29 cellular contexts compared by ENCODE assay signal in genomic region chr12:50129297-50129696, GRCh38. TPM values are rescaled to one million over a fixed set of nuclear protein-coding genes. Genes with fewer than 3 reads are reported as not detected.
"Had no signal": no experiment of that assay in that cellular context is flagged by ENCODE, and none has a peak within 500 bp of the region (broad histone marks: within the 10 kb centered on the region; RNA-seq: fewer than 3 reads in every experiment).

No MANE protein-coding gene starts in this region.

- H3K27ac ChIP-seq: brain microvascular endothelial cell, foreskin keratinocyte, heart left ventricle, pancreas, prostate gland, suprapubic skin, transverse colon, WERI-Rb-1 had no signal

- H3K4me1 ChIP-seq: foreskin keratinocyte, pancreas, prostate gland, suprapubic skin had no signal

- H3K4me1 Mint-ChIP-seq: mesothelial cell of epicardium had no signal

- H3K27me3 ChIP-seq: ascending aorta, brain microvascular endothelial cell, foreskin keratinocyte, heart left ventricle, pancreas, suprapubic skin, transverse colon had no signal

- DNase-seq: activated CD4-positive, alpha-beta memory T cell treated with anti-CD3 and anti-CD28 coated beads, Interleukin-2, amount 10 ng/mL, durations not matched to agents 7 days and 5 days; activated CD4-positive, alpha-beta T cell treated with anti-CD3 and anti-CD28 coated beads for 1 hour; activated CD4-positive, alpha-beta T cell treated with anti-CD3 and anti-CD28 coated beads, Interleukin-2, amount 10 ng/mL, durations not matched to agents 7 days and 5 days; activated effector memory CD4-positive, alpha-beta T cell treated with Interleukin-2 at 50 U/mL for 16 hours; activated naive CD4-positive, alpha-beta T cell treated with Interleukin-2 at 50 U/mL for 16 hours; activated naive CD8-positive, alpha-beta T cell treated with anti-CD3 and anti-CD28 coated beads, Interleukin-2, amount 10 ng/mL, durations not matched to agents 7 days and 5 days; brain microvascular endothelial cell; caudate nucleus; cortex of kidney; foreskin keratinocyte; heart left ventricle; hypothalamus; naive B cell; nucleus accumbens; pancreas; retina; small intestine; stimulated activated CD4-positive, alpha-beta T cell treated with anti-CD3 and anti-CD28 coated beads, Interleukin-4, amount 100 ng/mL, for 24 hours; stimulated activated naive CD4-positive, alpha-beta T cell; T-helper 9 cell; transverse colon had no signal

- H3K4me3 Mint-ChIP-seq: activated CD4-positive, alpha-beta memory T cell treated with anti-CD3 and anti-CD28 coated beads, Interleukin-2, amount 10 ng/mL, durations not matched to agents 7 days and 5 days; activated CD4-positive, alpha-beta T cell treated with anti-CD3 and anti-CD28 coated beads, Interleukin-2, amount 10 ng/mL, durations not matched to agents 7 days and 5 days; activated naive CD8-positive, alpha-beta T cell treated with anti-CD3 and anti-CD28 coated beads, Interleukin-2, amount 10 ng/mL, durations not matched to agents 7 days and 5 days; mesothelial cell of epicardium; naive B cell had no signal

- H3K27ac Mint-ChIP-seq: activated CD4-positive, alpha-beta T cell treated with anti-CD3 and anti-CD28 coated beads, Interleukin-2, amount 10 ng/mL, durations not matched to agents 7 days and 5 days; activated naive CD8-positive, alpha-beta T cell treated with anti-CD3 and anti-CD28 coated beads, Interleukin-2, amount 10 ng/mL, durations not matched to agents 7 days and 5 days; mesothelial cell of epicardium had no signal

- H3K27me3 Mint-ChIP-seq: activated CD4-positive, alpha-beta memory T cell treated with anti-CD3 and anti-CD28 coated beads, Interleukin-2, amount 10 ng/mL, durations not matched to agents 7 days and 5 days; activated CD4-positive, alpha-beta T cell treated with anti-CD3 and anti-CD28 coated beads, Interleukin-2, amount 10 ng/mL, durations not matched to agents 7 days and 5 days; activated naive CD8-positive, alpha-beta T cell treated with anti-CD3 and anti-CD28 coated beads, Interleukin-2, amount 10 ng/mL, durations not matched to agents 7 days and 5 days; naive B cell had no signal

- H3K9me3 ChIP-seq: ascending aorta, heart left ventricle, pancreas, prostate gland, suprapubic skin, transverse colon had no signal

- H3K4me3 ChIP-seq: ascending aorta, heart left ventricle, pancreas, prostate gland, suprapubic skin, transverse colon had no signal

- H3K36me3 ChIP-seq: prostate gland had no signal

- H3K9me3 Mint-ChIP-seq: activated CD4-positive, alpha-beta memory T cell treated with anti-CD3 and anti-CD28 coated beads, Interleukin-2, amount 10 ng/mL, durations not matched to agents 7 days and 5 days; activated CD4-positive, alpha-beta T cell treated with anti-CD3 and anti-CD28 coated beads, Interleukin-2, amount 10 ng/mL, durations not matched to agents 7 days and 5 days; activated naive CD8-positive, alpha-beta T cell treated with anti-CD3 and anti-CD28 coated beads, Interleukin-2, amount 10 ng/mL, durations not matched to agents 7 days and 5 days; mesothelial cell of epicardium; naive B cell had no signal

- ATAC-seq: foreskin keratinocyte, heart left ventricle, pancreas, sciatic nerve had no signal

RNA-seq across cellular contexts. Expression of gene GPD1, which starts 25.5 kb away (rescaled TPM):
- total RNA-seq: chondrocyte, endothelial cell of umbilical vein had no signal
